In the genomic region with DNA sequence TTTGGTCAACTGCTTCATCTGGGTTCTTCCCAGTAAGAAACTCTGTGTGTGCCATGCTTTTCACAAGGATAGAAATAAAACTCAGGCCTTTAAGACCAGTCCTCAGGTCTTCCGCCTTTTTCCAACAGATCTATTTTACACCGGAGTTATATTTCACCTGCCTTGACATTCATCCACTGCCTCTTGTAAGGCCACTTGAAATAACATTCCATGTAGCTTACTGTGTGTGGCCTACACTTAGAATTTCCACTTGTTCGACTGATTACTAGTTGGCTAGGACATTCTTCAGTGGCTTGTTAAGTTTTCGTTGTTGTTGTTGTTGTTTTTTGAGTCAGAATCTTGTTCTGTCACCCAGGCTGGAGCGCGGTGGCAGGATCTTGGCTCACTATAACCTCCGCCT, we compare ENCODE assay signal across 1 cellular context.
TF ChIP-seq lines count a peak whose summit lies in the region.

No MANE protein-coding gene starts in this region.

TF ChIP-seq in GM23338, 12 proteins besides CTCF, POLR2A, EP300 and RAD21:
- TF ChIP-seq, protein P1, sequence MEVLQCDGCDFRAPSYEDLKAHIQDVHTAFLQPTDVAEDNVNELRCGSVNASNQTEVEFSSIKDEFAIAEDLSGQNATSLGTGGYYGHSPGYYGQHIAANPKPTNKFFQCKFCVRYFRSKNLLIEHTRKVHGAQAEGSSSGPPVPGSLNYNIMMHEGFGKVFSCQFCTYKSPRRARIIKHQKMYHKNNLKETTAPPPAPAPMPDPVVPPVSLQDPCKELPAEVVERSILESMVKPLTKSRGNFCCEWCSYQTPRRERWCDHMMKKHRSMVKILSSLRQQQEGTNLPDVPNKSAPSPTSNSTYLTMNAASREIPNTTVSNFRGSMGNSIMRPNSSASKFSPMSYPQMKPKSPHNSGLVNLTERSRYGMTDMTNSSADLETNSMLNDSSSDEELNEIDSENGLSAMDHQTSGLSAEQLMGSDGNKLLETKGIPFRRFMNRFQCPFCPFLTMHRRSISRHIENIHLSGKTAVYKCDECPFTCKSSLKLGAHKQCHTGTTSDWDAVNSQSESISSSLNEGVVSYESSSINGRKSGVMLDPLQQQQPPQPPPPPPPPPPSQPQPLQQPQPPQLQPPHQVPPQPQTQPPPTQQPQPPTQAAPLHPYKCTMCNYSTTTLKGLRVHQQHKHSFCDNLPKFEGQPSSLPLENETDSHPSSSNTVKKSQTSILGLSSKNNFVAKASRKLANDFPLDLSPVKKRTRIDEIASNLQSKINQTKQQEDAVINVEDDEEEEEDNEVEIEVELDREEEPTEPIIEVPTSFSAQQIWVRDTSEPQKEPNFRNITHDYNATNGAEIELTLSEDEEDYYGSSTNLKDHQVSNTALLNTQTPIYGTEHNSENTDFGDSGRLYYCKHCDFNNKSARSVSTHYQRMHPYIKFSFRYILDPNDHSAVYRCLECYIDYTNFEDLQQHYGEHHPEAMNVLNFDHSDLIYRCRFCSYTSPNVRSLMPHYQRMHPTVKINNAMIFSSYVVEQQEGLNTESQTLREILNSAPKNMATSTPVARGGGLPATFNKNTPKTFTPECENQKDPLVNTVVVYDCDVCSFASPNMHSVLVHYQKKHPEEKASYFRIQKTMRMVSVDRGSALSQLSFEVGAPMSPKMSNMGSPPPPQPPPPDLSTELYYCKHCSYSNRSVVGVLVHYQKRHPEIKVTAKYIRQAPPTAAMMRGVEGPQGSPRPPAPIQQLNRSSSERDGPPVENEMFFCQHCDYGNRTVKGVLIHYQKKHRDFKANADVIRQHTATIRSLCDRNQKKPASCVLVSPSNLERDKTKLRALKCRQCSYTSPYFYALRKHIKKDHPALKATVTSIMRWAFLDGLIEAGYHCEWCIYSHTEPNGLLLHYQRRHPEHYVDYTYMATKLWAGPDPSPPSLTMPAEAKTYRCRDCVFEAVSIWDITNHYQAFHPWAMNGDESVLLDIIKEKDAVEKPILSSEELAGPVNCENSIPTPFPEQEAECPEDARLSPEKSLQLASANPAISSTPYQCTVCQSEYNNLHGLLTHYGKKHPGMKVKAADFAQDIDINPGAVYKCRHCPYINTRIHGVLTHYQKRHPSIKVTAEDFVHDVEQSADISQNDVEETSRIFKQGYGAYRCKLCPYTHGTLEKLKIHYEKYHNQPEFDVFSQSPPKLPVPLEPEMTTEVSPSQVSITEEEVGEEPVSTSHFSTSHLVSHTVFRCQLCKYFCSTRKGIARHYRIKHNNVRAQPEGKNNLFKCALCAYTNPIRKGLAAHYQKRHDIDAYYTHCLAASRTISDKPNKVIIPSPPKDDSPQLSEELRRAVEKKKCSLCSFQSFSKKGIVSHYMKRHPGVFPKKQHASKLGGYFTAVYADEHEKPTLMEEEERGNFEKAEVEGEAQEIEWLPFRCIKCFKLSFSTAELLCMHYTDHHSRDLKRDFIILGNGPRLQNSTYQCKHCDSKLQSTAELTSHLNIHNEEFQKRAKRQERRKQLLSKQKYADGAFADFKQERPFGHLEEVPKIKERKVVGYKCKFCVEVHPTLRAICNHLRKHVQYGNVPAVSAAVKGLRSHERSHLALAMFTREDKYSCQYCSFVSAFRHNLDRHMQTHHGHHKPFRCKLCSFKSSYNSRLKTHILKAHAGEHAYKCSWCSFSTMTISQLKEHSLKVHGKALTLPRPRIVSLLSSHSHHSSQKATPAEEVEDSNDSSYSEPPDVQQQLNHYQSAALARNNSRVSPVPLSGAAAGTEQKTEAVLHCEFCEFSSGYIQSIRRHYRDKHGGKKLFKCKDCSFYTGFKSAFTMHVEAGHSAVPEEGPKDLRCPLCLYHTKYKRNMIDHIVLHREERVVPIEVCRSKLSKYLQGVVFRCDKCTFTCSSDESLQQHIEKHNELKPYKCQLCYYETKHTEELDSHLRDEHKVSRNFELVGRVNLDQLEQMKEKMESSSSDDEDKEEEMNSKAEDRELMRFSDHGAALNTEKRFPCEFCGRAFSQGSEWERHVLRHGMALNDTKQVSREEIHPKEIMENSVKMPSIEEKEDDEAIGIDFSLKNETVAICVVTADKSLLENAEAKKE (CRISPR knock-in tag; IDR thresholded peaks at IDR 0.05): no peak
- no peak for TF ChIP-seq POLR2AphosphoS5 (IDR thresholded peaks at IDR 0.05; ENCODE audit: low read depth)
- TF ChIP-seq ZNF114 (CRISPR knock-in tag; IDR thresholded peaks at IDR 0.05): no peak
